ENCODE assay signal across 26 cellular contexts in genomic region chr9:130785053-130785452, GRCh38.
"Had no signal": no experiment of that assay in that cellular context is flagged by ENCODE, and none has a peak within 500 bp of the region (broad histone marks: within the 10 kb centered on the region; RNA-seq: fewer than 3 reads in every experiment).

No MANE protein-coding gene starts in this region.

- H3K27ac ChIP-seq: WERI-Rb-1 had no signal

- H3K9ac ChIP-seq: SK-N-SH had no signal

- H3K4me3 ChIP-seq: lung, smooth muscle cell, transverse colon had no signal

- H3K36me3 ChIP-seq: transverse colon, WERI-Rb-1 had no signal

- H3K27ac Mint-ChIP-seq: activated CD8-positive, alpha-beta memory T cell treated with anti-CD3 and anti-CD28 coated beads, Interleukin-2, amount 10 ng/mL, durations not matched to agents 7 days and 5 days; activated CD8-positive, alpha-beta T cell treated with anti-CD3 and anti-CD28 coated beads, Interleukin-2, amount 10 ng/mL, durations not matched to agents 7 days and 5 days; activated naive CD4-positive, alpha-beta T cell treated with anti-CD3 and anti-CD28 coated beads, Interleukin-2, amount 50 U/mL, for 24 hours; activated naive CD8-positive, alpha-beta T cell treated with anti-CD3 and anti-CD28 coated beads, Interleukin-2, amount 50 U/mL, for 24 hours; activated T-helper 2 cell treated with anti-CD3 and anti-CD28 coated beads, Interferon-gamma antibody, Interleukin-2, Interleukin-4, amounts not matched to agents 10 μg/mL and 5 μg/mL and 100 μg/mL, durations not matched to agents 14 hours and 24 hours and 36 hours; mesothelial cell of epicardium; T-helper 1 cell treated with Interleukin-12 subunit alpha and Interleukin-12 subunit beta and Interleukin-4 antibody, amounts not matched to agents 30 μg/mL and 1 μg/mL, for 36 hours had no signal

- H3K4me2 ChIP-seq: SK-N-SH, smooth muscle cell had no signal

- H3K27me3 Mint-ChIP-seq: activated CD8-positive, alpha-beta memory T cell treated with anti-CD3 and anti-CD28 coated beads, Interleukin-2, amount 10 ng/mL, durations not matched to agents 7 days and 5 days; activated naive CD4-positive, alpha-beta T cell treated with anti-CD3 and anti-CD28 coated beads, Interleukin-2, amount 50 U/mL, for 24 hours; activated naive CD8-positive, alpha-beta T cell treated with anti-CD3 and anti-CD28 coated beads, Interleukin-2, amount 50 U/mL, for 24 hours; naive B cell had no signal

- H3K4me3 Mint-ChIP-seq: activated CD8-positive, alpha-beta memory T cell treated with anti-CD3 and anti-CD28 coated beads, Interleukin-2, amount 10 ng/mL, durations not matched to agents 7 days and 5 days; activated CD8-positive, alpha-beta T cell treated with anti-CD3 and anti-CD28 coated beads, Interleukin-2, amount 10 ng/mL, durations not matched to agents 7 days and 5 days; activated naive CD4-positive, alpha-beta T cell treated with anti-CD3 and anti-CD28 coated beads, Interleukin-2, amount 50 U/mL, for 24 hours; activated naive CD8-positive, alpha-beta T cell treated with anti-CD3 and anti-CD28 coated beads, Interleukin-2, amount 50 U/mL, for 24 hours; mesothelial cell of epicardium; naive B cell; neural crest cell; T-helper 1 cell treated with Interleukin-12 subunit alpha and Interleukin-12 subunit beta and Interleukin-4 antibody, amounts not matched to agents 30 μg/mL and 1 μg/mL, for 36 hours had no signal

- H3K27me3 ChIP-seq: transverse colon had no signal

- H3K4me1 Mint-ChIP-seq: activated CD8-positive, alpha-beta memory T cell treated with anti-CD3 and anti-CD28 coated beads, Interleukin-2, amount 10 ng/mL, durations not matched to agents 7 days and 5 days had no signal

- DNase-seq: activated CD4-positive, CD25-positive, alpha-beta regulatory T cell treated with anti-CD3 and anti-CD28 coated beads, Interleukin-2, amount 50 U/mL, for 72 hours; activated CD8-positive, alpha-beta memory T cell treated with anti-CD3 and anti-CD28 coated beads, Interleukin-2, amount 10 ng/mL, durations not matched to agents 7 days and 5 days; activated CD8-positive, alpha-beta T cell treated with anti-CD3 and anti-CD28 coated beads, Interleukin-2, amount 10 ng/mL, durations not matched to agents 7 days and 5 days; activated naive CD8-positive, alpha-beta T cell treated with anti-CD3 and anti-CD28 coated beads, Interleukin-2, amount 50 U/mL, for 24 hours; activated T-cell treated with anti-CD3 and anti-CD28 coated beads, Interleukin-2, amount 50 U/mL, for 48 hours; amygdala; central memory CD4-positive, alpha-beta T cell; foreskin fibroblast; head of caudate nucleus; naive B cell; occipital lobe; posterior cingulate gyrus; SK-N-SH; stimulated activated CD4-positive, alpha-beta T cell treated with anti-CD3 and anti-CD28 coated beads, Interleukin-1b, Interleukin-23, amount 100 ng/mL, for 48 hours; stimulated activated naive CD4-positive, alpha-beta T cell; SW 1271; T-helper 9 cell; transverse colon; WERI-Rb-1 had no signal

- ATAC-seq: activated CD8-positive, alpha-beta memory T cell treated with anti-CD3 and anti-CD28 coated beads, Interleukin-2, amount 10 ng/mL, durations not matched to agents 7 days and 5 days; activated CD8-positive, alpha-beta T cell treated with anti-CD3 and anti-CD28 coated beads, Interleukin-2, amount 10 ng/mL, durations not matched to agents 7 days and 5 days; activated naive CD8-positive, alpha-beta T cell treated with anti-CD3 and anti-CD28 coated beads, Interleukin-2, amount 50 U/mL, for 24 hours had no signal

- H3K9me3 ChIP-seq: SK-N-SH had no signal
